ENCODE assay signal across 18 cellular contexts in the genomic region with DNA sequence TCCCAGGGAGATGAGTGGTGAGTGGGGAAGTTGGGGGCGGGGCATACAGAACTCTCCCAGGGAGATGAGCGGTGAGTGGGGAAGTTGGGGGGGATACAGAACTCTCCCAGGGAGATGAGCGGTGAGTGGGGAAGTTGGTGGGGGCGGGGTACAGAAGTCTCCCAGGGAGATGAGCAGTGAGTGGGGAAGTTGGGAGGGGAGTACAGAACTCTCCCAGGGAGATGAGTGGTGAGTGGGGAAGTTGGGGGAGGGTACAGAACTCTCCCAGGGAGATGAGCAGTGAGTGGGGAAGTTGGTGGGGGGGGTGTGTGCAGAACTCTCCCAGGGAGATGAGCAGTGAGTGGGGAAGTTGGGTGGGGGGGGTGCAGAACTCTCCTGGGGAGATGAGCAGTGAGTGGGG.
A peak's percentile ranks its signal among the peaks of the same experiment; 100 is the strongest.
DNase-seq lines count a peak whose midpoint lies in the region; ATAC-seq and TF ChIP-seq lines count a peak whose summit lies in the region.
"Had no signal": no experiment of that assay in that cellular context is flagged by ENCODE, and none has a peak within 500 bp of the region (broad histone marks: within the 10 kb centered on the region; RNA-seq: fewer than 3 reads in every experiment).

No MANE protein-coding gene starts in this region.

- peaks cover 48% of the 10 kb centered on the region for H3K4me1 ChIP-seq in BLaER1

- H3K9me3 ChIP-seq in BLaER1: peaks cover 7% of the 10 kb centered on the region; the same call in 1 of the 2 replicates

- no peak for TF ChIP-seq CTCF in HL-60 (IDR thresholded peaks at IDR 0.05; ENCODE audit: insufficient read depth, low read length)
- no peak for TF ChIP-seq CTCF in foreskin fibroblast (IDR thresholded peaks at IDR 0.05; ENCODE audit: low read depth, low read length)

- no peaks in the 10 kb centered on the region for H3K36me3 ChIP-seq in BLaER1

- H3K27me3 ChIP-seq in BLaER1 (no peaks in the 10 kb centered on the region), HL-60 (ENCODE audit: insufficient read depth, poor library complexity, severe bottlenecking) (no peaks in the 10 kb centered on the region)

- no peak overlapping the region for H3K9ac ChIP-seq in BLaER1
- H3K9ac ChIP-seq: GM23248 had no signal

- ATAC-seq in HG03439 (IDR thresholded peaks at IDR 0.05; ENCODE audit: unreplicated experiment): no peak
- no peak for ATAC-seq in GM21619 (IDR thresholded peaks at IDR 0.05; ENCODE audit: unreplicated experiment)
- ATAC-seq: CD8-positive, alpha-beta T cell had no signal

- H3K27ac ChIP-seq in BLaER1 (no peak overlapping the region), HL-60 (replicated peaks) (no peak overlapping the region)
- H3K27ac ChIP-seq: GM23248 had no signal

- no peaks in the 10 kb centered on the region for H4K20me1 ChIP-seq in BLaER1

- peak overlapping the region; percentile 89 for H3K4me2 ChIP-seq in BLaER1

- DNase-seq in CMK (ENCODE audit: low read depth): peak; percentile 81
- DNase-seq in HL-60 (ENCODE audit: low read depth in 1 of 2, low spot score in 1 of 2): peak; percentile 5 to 21
- DNase-seq in glomerular visceral epithelial cell (ENCODE audit: extremely low spot score): peak; percentile 9
- no peak for DNase-seq in middle frontal gyrus (ENCODE audit: extremely low spot score, low spot score)
- DNase-seq in foreskin fibroblast: no peak
- DNase-seq: C1 segment of cervical spinal cord; CD4-positive, CD25-positive, alpha-beta regulatory T cell; CD8-positive, alpha-beta T cell; DMS 273 treated with DMSO at 0.1 percent for 48 hours; DMS79; EL; GF-D8; GM23248; H7; HCEC 1CT had no signal

- H3K4me3 ChIP-seq in BLaER1 (no peak overlapping the region), HL-60 (replicated peaks; ENCODE audit: insufficient read depth, low read length) (no peak overlapping the region), foreskin fibroblast (ENCODE audit: low read depth in 1 of 2, low read length in 2 of 2) (no peak overlapping the region)
- H3K4me3 ChIP-seq: GM23248 had no signal

Comparison
In these comparisons a context has a peak if more than half of its experiments do, and no peak if none do; other contexts are left out.
1. DNase-seq: peak in CMK (single experiment), HL-60 (2 of 2) and glomerular visceral epithelial cell (single experiment); none in middle frontal gyrus (single experiment) and foreskin fibroblast (0 of 2).